In genomic region chr7:111029574-111030357, GRCh38 we compare ENCODE assay signal across 8 cellular contexts.
DNase-seq lines count a peak whose midpoint lies in the region; ATAC-seq, FAIRE-seq and TF ChIP-seq lines count a peak whose summit lies in the region.

No MANE protein-coding gene starts in this region.

- peak overlapping the region; percentile 52 for H3K27ac Mint-ChIP-seq in stimulated activated memory B cell treated with anti-CD40 and anti-IgM and Interleukin-4, amounts not matched to agents 10 μg/mL and 1 μg/mL and 100 μg/mL, for 72 hours
- H3K27ac Mint-ChIP-seq in endodermal cell: no peak overlapping the region

- DNase-seq in HFF-Myc (ENCODE audit: extremely low read depth, low read depth) (peak; percentile 12), NCI-H345 treated with DMSO at 0.1 percent for 48 hours (lab: John Stamatoyannopoulos, UW; ENCODE audit: unreplicated experiment) (peak; percentile 33), choroid plexus epithelial cell (ENCODE audit: low read depth) (peak; percentile 64), RCC 7860 (ENCODE audit: low spot score) (no peak), endodermal cell (no peak)

- peak; percentile 67 for ATAC-seq in GM18505 (IDR thresholded peaks at IDR 0.05; ENCODE audit: unreplicated experiment)
- peak; percentile 62 for ATAC-seq in stimulated activated memory B cell treated with anti-CD40 and anti-IgM and Interleukin-4, amounts not matched to agents 10 μg/mL and 1 μg/mL and 100 μg/mL, for 72 hours
- no peak for ATAC-seq in GM21390 (IDR thresholded peaks at IDR 0.05; ENCODE audit: unreplicated experiment)

- H3K27me3 ChIP-seq in endodermal cell (ENCODE audit: control insufficient read depth, insufficient read depth, low read length, poor library complexity, severe bottlenecking): no peaks in the 10 kb centered on the region

- TF ChIP-seq CTCF in HFF-Myc (IDR thresholded peaks at IDR 0.05; ENCODE audit: low read depth, low read length, missing control alignments) (no peak), choroid plexus epithelial cell (conservative IDR thresholded peaks at IDR 0.05; ENCODE audit: low read depth, low read length) (no peak), endodermal cell (conservative IDR thresholded peaks at IDR 0.05) (no peak)

- H3K9ac ChIP-seq in endodermal cell (ENCODE audit: extremely low read depth, low read length, poor library complexity, severe bottlenecking): no peak overlapping the region

- no peaks in the 10 kb centered on the region for H3K27me3 Mint-ChIP-seq in stimulated activated memory B cell treated with anti-CD40 and anti-IgM and Interleukin-4, amounts not matched to agents 10 μg/mL and 1 μg/mL and 100 μg/mL, for 72 hours
- no peaks in the 10 kb centered on the region for H3K27me3 Mint-ChIP-seq in endodermal cell (ENCODE audit: insufficient read depth)

- no peak overlapping the region for H3K27ac ChIP-seq in endodermal cell (ENCODE audit: low read depth, low read length)

- H3K4me1 Mint-ChIP-seq in stimulated activated memory B cell treated with anti-CD40 and anti-IgM and Interleukin-4, amounts not matched to agents 10 μg/mL and 1 μg/mL and 100 μg/mL, for 72 hours: peaks cover 13% of the 10 kb centered on the region
- peaks cover 28% of the 10 kb centered on the region for H3K4me1 Mint-ChIP-seq in endodermal cell

- no peaks in the 10 kb centered on the region for H3K36me3 ChIP-seq in endodermal cell (ENCODE audit: control insufficient read depth, insufficient read depth, low read length)

- 95 to 100% methylated on average over 1 of the region's 1 CpG for WGBS in endodermal cell (ENCODE audit: insufficient coverage in 1 of 2, insufficient read length in 1 of 2), 2 experiments

- TF ChIP-seq POLR2A in GM18505 (IDR thresholded peaks at IDR 0.05; ENCODE audit: borderline replicate concordance, extremely low read depth, insufficient read depth, insufficient read length): no peak

- H3K4me1 ChIP-seq in endodermal cell (ENCODE audit: control insufficient read depth, insufficient read depth, low read length): peaks cover 9% of the 10 kb centered on the region

- H3K4me3 ChIP-seq in HFF-Myc (replicated peaks; ENCODE audit: low read depth, low read length) (no peak overlapping the region), choroid plexus epithelial cell (ENCODE audit: low read depth, low read length) (no peak overlapping the region), endodermal cell (ENCODE audit: low read length) (no peak overlapping the region)

- no peak for FAIRE-seq in RCC 7860 (lab: Jason Lieb, UNC)

- no peak overlapping the region for H3K4me3 Mint-ChIP-seq in stimulated activated memory B cell treated with anti-CD40 and anti-IgM and Interleukin-4, amounts not matched to agents 10 μg/mL and 1 μg/mL and 100 μg/mL, for 72 hours
- H3K4me3 Mint-ChIP-seq in endodermal cell: no peak overlapping the region

- no peaks in the 10 kb centered on the region for H3K36me3 Mint-ChIP-seq in stimulated activated memory B cell treated with anti-CD40 and anti-IgM and Interleukin-4, amounts not matched to agents 10 μg/mL and 1 μg/mL and 100 μg/mL, for 72 hours
- no peaks in the 10 kb centered on the region for H3K36me3 Mint-ChIP-seq in endodermal cell (ENCODE audit: low read depth)

- no peaks in the 10 kb centered on the region for H3K9me3 Mint-ChIP-seq in stimulated activated memory B cell treated with anti-CD40 and anti-IgM and Interleukin-4, amounts not matched to agents 10 μg/mL and 1 μg/mL and 100 μg/mL, for 72 hours
- H3K9me3 Mint-ChIP-seq in endodermal cell: no peaks in the 10 kb centered on the region

- H3K9me3 ChIP-seq in endodermal cell (ENCODE audit: control insufficient read depth, low read length): no peaks in the 10 kb centered on the region

Comparison
In these comparisons a context has a peak if more than half of its experiments do, and no peak if none do; other contexts are left out.
1. DNase-seq: peak in HFF-Myc (single experiment), NCI-H345 treated with DMSO at 0.1 percent for 48 hours (single experiment) and choroid plexus epithelial cell (single experiment); none in RCC 7860 (single experiment) and endodermal cell (single experiment).